25 cellular contexts compared by ENCODE assay signal in genomic region chr9:106532616-106533015, GRCh38.
"Had no signal": no experiment of that assay in that cellular context is flagged by ENCODE, and none has a peak within 500 bp of the region (broad histone marks: within the 10 kb centered on the region; RNA-seq: fewer than 3 reads in every experiment).

No MANE protein-coding gene starts in this region.

- H3K4me3 ChIP-seq: coronary artery, esophagus squamous epithelium, heart right ventricle, lung, ovary, psoas muscle, sigmoid colon, stomach, thyroid gland had no signal

- H3K36me3 Mint-ChIP-seq: memory B cell; natural killer cell; stimulated activated effector memory CD8-positive, alpha-beta T cell treated with anti-CD3 and anti-CD28 coated beads, Interleukin-12 subunit alpha, Interleukin-12 subunit beta, amount 100 ng/mL, for 72 hours; type B pancreatic cell had no signal

- H3K9me3 ChIP-seq: esophagus squamous epithelium, heart right ventricle, ovary, psoas muscle, sigmoid colon, stomach, thyroid gland had no signal

- H3K4me1 Mint-ChIP-seq: memory B cell; stimulated activated effector memory CD8-positive, alpha-beta T cell treated with anti-CD3 and anti-CD28 coated beads, Interleukin-12 subunit alpha, Interleukin-12 subunit beta, amount 100 ng/mL, for 72 hours had no signal

- H3K4me1 ChIP-seq: esophagus squamous epithelium, psoas muscle, thyroid gland had no signal

- H3K27ac ChIP-seq: coronary artery, esophagus squamous epithelium, heart right ventricle, ovary, psoas muscle, sigmoid colon, stomach, thyroid gland had no signal

- H3K27me3 ChIP-seq: esophagus squamous epithelium, heart right ventricle, ovary, sigmoid colon, stomach, thyroid gland had no signal

- H3K27me3 Mint-ChIP-seq: effector memory CD8-positive, alpha-beta T cell; memory B cell; type B pancreatic cell had no signal

- H3K9me3 Mint-ChIP-seq: memory B cell, natural killer cell, type B pancreatic cell had no signal

- FAIRE-seq: endometrium, keratinocyte had no signal

- H3K36me3 ChIP-seq: esophagus squamous epithelium, heart right ventricle, ovary, sigmoid colon, stomach, thyroid gland had no signal

- H3K4me3 Mint-ChIP-seq: effector memory CD8-positive, alpha-beta T cell; memory B cell; natural killer cell; stimulated activated effector memory CD8-positive, alpha-beta T cell treated with anti-CD3 and anti-CD28 coated beads, Interleukin-12 subunit alpha, Interleukin-12 subunit beta, amount 100 ng/mL, for 72 hours; type B pancreatic cell had no signal

- H3K27ac Mint-ChIP-seq: effector memory CD8-positive, alpha-beta T cell; memory B cell; stimulated activated effector memory CD8-positive, alpha-beta T cell treated with anti-CD3 and anti-CD28 coated beads, Interleukin-12 subunit alpha, Interleukin-12 subunit beta, amount 100 ng/mL, for 72 hours; type B pancreatic cell had no signal

- ATAC-seq: effector memory CD8-positive, alpha-beta T cell; left lobe of liver; natural killer cell; psoas muscle; stimulated activated effector memory CD8-positive, alpha-beta T cell treated with anti-CD3 and anti-CD28 coated beads, Interleukin-12 subunit alpha, Interleukin-12 subunit beta, amount 100 ng/mL, for 72 hours had no signal

- DNase-seq: effector memory CD8-positive, alpha-beta T cell; erythroblast; esophagus squamous epithelium; foreskin melanocyte; glutamatergic neuron; heart right ventricle; hippocampal formation; natural killer cell; occipital lobe; ovary; psoas muscle; sigmoid colon; stimulated activated CD4-positive, alpha-beta T cell treated with anti-CD3 and anti-CD28 coated beads, Interleukin-2, amount 100 ng/mL, for 24 hours; stimulated activated CD4-positive, alpha-beta T cell treated with anti-CD3 and anti-CD28 coated beads, Interleukin-4, amount 100 ng/mL, for 24 hours; stimulated activated naive CD4-positive, alpha-beta T cell treated with Interleukin-2 at 50 U/mL for 16 hours; stomach; thyroid gland had no signal
